Comparison of ENCODE assay signal across 1 cellular context in the genomic region with DNA sequence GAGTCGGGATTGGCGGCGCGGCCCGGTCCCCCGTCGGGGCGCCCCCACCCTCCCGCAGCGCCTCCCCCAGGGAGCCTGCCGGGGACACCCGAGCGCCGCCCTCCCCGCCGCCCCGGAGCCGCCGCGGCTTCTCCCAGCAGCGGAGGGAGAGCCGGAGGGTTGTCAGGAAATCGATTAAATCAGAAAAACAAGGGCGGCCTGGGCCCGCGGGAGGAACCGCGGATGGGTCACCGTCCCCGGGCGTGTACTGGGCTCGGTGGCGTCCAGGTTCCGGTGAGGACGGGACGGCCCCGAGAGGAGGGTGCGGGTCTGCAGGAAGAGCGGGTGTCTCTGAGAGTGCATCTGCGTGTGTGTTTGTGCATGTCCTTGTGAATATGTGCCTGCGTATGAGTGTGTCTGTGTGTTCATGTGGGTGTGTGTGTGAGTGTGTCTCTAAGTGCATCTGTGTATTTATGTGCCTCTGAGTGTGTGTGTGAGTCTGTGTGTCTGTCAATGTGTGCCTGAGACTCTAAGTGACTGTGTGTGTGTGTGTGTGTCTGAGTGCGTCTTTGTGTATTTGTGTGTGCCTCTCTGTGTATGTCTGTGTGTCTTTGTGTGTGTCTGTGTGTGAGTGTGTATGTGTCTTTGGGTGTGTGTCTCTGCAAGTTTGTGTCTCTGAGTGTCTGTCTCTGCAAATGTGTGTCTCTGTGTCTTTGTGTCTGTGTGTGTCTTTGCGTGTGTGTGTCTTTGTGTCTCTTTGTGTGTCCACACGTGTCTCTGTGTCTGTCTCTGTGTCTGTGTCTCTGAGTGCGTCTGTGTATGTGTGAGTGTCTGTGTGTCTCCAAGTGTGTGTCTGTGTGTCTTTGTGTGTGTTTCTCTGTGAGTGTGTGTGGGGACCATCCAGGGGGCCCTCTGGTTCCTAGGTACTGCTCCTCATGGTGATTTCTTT.
TF ChIP-seq lines count a peak whose summit lies in the region.

No MANE protein-coding gene starts in this region.

TF ChIP-seq in GM12878, 131 proteins besides CTCF, POLR2A, EP300 and RAD21 (continued from another document):
- TF ChIP-seq ZBTB40 (IDR thresholded peaks at IDR 0.05; ENCODE audit: borderline replicate concordance) (0 out of 2 replicates have a peak, but pooled peaks have one; percentile 23), ATF7 (IDR thresholded peaks at IDR 0.05; ENCODE audit: low read depth) (no peak), ZNF24 (IDR thresholded peaks at IDR 0.05) (no peak), PAX8 (IDR thresholded peaks at IDR 0.05) (no peak), IKZF1 (conservative IDR thresholded peaks at IDR 0.05) (peak; percentile 19), HDGF (IDR thresholded peaks at IDR 0.05) (peak; percentile 93), SUZ12 (IDR thresholded peaks at IDR 0.05; ENCODE audit: unreplicated experiment) (peak; percentile 73)
- TF ChIP-seq, protein P1, sequence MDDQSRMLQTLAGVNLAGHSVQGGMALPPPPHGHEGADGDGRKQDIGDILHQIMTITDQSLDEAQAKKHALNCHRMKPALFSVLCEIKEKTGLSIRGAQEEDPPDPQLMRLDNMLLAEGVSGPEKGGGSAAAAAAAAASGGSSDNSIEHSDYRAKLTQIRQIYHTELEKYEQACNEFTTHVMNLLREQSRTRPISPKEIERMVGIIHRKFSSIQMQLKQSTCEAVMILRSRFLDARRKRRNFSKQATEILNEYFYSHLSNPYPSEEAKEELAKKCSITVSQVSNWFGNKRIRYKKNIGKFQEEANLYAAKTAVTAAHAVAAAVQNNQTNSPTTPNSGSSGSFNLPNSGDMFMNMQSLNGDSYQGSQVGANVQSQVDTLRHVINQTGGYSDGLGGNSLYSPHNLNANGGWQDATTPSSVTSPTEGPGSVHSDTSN (IDR thresholded peaks at IDR 0.05; ENCODE audit: insufficient replicate concordance, low read depth, low read length) = peak; percentile 3
